In the genomic region with DNA sequence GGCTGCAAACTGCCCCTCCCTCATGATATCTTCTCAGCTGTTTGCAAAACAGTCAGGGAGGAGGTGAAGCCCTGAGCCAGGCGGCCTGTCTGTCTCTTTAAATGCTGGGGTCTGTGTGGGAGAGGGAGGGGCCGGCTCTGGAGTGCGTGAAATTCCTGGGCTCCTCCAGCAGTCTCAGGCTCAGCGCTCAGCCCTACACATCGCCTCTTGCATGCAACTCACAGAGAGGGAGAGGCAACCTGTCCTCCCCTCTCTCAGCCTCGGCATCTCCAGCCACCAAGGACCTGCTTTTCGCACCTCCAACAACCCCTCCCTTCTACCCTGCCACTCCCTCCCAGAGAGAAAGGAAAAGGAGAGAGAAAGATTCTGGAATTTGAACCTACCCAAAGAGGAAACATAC, we compare ENCODE assay signal across 1 cellular context.
TF ChIP-seq lines count a peak whose summit lies in the region.

Gene NRXN3, plus strand, starts transcription at position 171 of the 400 bp plus-strand sequence. CDS start 72,721 bp downstream, outside the sequence.

TF ChIP-seq in SK-N-SH, 30 proteins besides CTCF, POLR2A, EP300 and RAD21 (continued from another document):
- TF ChIP-seq IRF3 (IDR thresholded peaks at IDR 0.05; ENCODE audit: low read depth, low read length), result no peak
- no peak for TF ChIP-seq RXRA (IDR thresholded peaks at IDR 0.05; ENCODE audit: borderline replicate concordance, low read depth)
- no peak for TF ChIP-seq GATA2 (CRISPR knock-in tag; IDR thresholded peaks at IDR 0.05)
